Comparison of ENCODE assay signal across 31 cellular contexts in the genomic region with DNA sequence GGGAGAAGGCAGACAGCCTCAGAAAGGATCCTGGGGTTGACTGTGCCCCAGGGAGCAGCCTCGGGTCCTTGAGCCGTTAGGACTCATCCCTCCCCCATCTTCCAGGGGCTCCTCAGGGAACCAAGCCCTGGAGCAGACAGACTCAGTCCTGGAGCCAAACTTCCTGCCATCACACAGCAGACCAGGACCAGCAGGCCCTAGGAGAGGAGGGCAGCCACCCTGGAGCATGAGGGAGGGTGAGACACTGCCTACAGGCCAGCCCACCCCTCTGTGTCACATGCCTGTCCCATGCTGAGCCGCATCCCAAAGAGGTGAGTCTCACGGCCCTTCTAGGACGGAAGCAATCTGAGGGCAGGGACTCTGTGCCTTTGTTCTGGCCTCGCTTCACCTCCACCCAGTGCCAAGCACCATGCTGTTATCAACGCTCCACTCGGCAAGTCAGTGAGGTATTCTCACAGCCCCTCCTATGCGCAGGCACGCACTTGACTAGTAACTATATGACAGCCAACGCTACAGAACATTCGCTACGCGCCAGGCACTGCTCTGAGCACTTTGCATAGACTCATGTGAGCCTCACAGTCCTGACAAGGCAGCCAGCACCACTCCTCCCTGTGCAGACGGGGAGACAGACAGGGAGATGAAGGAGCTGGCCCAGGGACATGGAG. TPM values are rescaled to one million over a fixed set of nuclear protein-coding genes. Genes with fewer than 3 reads are reported as not detected.
DNase-seq lines count a peak whose midpoint lies in the region; ATAC-seq, FAIRE-seq and TF ChIP-seq lines count a peak whose summit lies in the region.
"Had no signal": no experiment of that assay in that cellular context is flagged by ENCODE, and none has a peak within 500 bp of the region (broad histone marks: within the 10 kb centered on the region; RNA-seq: fewer than 3 reads in every experiment).

No MANE protein-coding gene starts in this region.

- no peaks in the 10 kb centered on the region for H3K9me3 ChIP-seq in small intestine (ENCODE audit: control insufficient read depth, low read depth)
- H3K9me3 ChIP-seq: colonic mucosa, tibial artery had no signal

- no peak for TF ChIP-seq CTCF in WTC11 (IDR thresholded peaks at IDR 0.05)

- H3K27ac Mint-ChIP-seq in activated T-cell treated with anti-CD3 and anti-CD28 coated beads, Interleukin-2, amount 50 U/mL, for 24 hours: peak overlapping the region; percentile 13
- peak overlapping the region; percentile 6; the same call in 1 of the 2 replicates for H3K27ac Mint-ChIP-seq in WTC11
- H3K27ac Mint-ChIP-seq in stimulated activated naive B cell treated with anti-CD40 and anti-IgM and Interleukin-4, amounts not matched to agents 10 μg/mL and 1 μg/mL and 100 μg/mL, for 72 hours: peak overlapping the region; percentile 66
- H3K27ac Mint-ChIP-seq in effector memory CD8-positive, alpha-beta T cell: peak overlapping the region in 1 of 2 donors; percentile 92
- H3K27ac Mint-ChIP-seq: activated naive CD4-positive, alpha-beta T cell treated with anti-CD3 and anti-CD28 coated beads for 36 hours; B cell; T-helper 1 cell treated with Interleukin-12 subunit alpha and Interleukin-12 subunit beta and Interleukin-4 antibody, amounts not matched to agents 30 μg/mL and 1 μg/mL, for 36 hours had no signal

- no peak for DNase-seq in activated T-cell treated with anti-CD3 and anti-CD28 coated beads, Interleukin-2, amount 50 U/mL, for 24 hours
- no peak for DNase-seq in activated T-cell treated with anti-CD3 and anti-CD28 coated beads, Interleukin-2, amount 50 U/mL, for 4 hours
- DNase-seq in WTC11 (ENCODE audit: low spot score) (no peak), left cardiac atrium (peak; percentile 61), small intestine (no peak)
- DNase-seq in stimulated activated naive B cell treated with anti-CD40 and anti-IgM and Interleukin-4, amounts not matched to agents 10 μg/mL and 1 μg/mL and 100 μg/mL, for 72 hours: no peak
- no peak for DNase-seq in effector memory CD8-positive, alpha-beta T cell
- DNase-seq: activated CD4-positive, alpha-beta T cell treated with anti-CD3 and anti-CD28 coated beads, Interleukin-2, amount 50 U/mL, for 1 hour; activated naive CD4-positive, alpha-beta T cell treated with anti-CD3 and anti-CD28 coated beads for 36 hours; activated T-cell treated with anti-CD3 and anti-CD28 coated beads for 4 hours; amygdala; colonic mucosa; DMS153; effector memory CD4-positive, alpha-beta T cell; head of caudate nucleus; Karpas-422; left colon; MV-4-11; naive B cell; NCI-H146; NCI-H2107; NCI-H446 treated with DMSO at 0.1 percent for 48 hours; NCI-H82; nucleus accumbens; stimulated activated CD8-positive, alpha-beta memory T cell treated with anti-CD3 and anti-CD28 coated beads, Interleukin-4, amount 100 ng/mL, for 48 hours; tibial artery had no signal

- H3K4me3 Mint-ChIP-seq in activated T-cell treated with anti-CD3 and anti-CD28 coated beads, Interleukin-2, amount 50 U/mL, for 24 hours: no peak overlapping the region
- no peak overlapping the region for H3K4me3 Mint-ChIP-seq in activated T-cell treated with anti-CD3 and anti-CD28 coated beads, Interleukin-2, amount 50 U/mL, for 4 hours
- H3K4me3 Mint-ChIP-seq in WTC11: no peak overlapping the region
- no peak overlapping the region for H3K4me3 Mint-ChIP-seq in stimulated activated naive B cell treated with anti-CD40 and anti-IgM and Interleukin-4, amounts not matched to agents 10 μg/mL and 1 μg/mL and 100 μg/mL, for 72 hours
- H3K4me3 Mint-ChIP-seq in effector memory CD8-positive, alpha-beta T cell: peak overlapping the region in 1 of 2 donors; percentile 6
- H3K4me3 Mint-ChIP-seq: activated naive CD4-positive, alpha-beta T cell treated with anti-CD3 and anti-CD28 coated beads for 36 hours; B cell; T-helper 1 cell treated with Interleukin-12 subunit alpha and Interleukin-12 subunit beta and Interleukin-4 antibody, amounts not matched to agents 30 μg/mL and 1 μg/mL, for 36 hours had no signal

- peaks cover 93% of the 10 kb centered on the region for H3K36me3 Mint-ChIP-seq in activated T-cell treated with anti-CD3 and anti-CD28 coated beads, Interleukin-2, amount 50 U/mL, for 24 hours (ENCODE audit: low read depth)
- H3K36me3 Mint-ChIP-seq in activated T-cell treated with anti-CD3 and anti-CD28 coated beads, Interleukin-2, amount 50 U/mL, for 4 hours (ENCODE audit: insufficient read depth): peaks cover 47% of the 10 kb centered on the region
- peaks cover 79% of the 10 kb centered on the region for H3K36me3 Mint-ChIP-seq in WTC11
- peaks cover 74 to 90% of the 10 kb centered on the region in 2 donors for H3K36me3 Mint-ChIP-seq in stimulated activated naive B cell treated with anti-CD40 and anti-IgM and Interleukin-4, amounts not matched to agents 10 μg/mL and 1 μg/mL and 100 μg/mL, for 72 hours
- peaks cover 26% of the 10 kb centered on the region for H3K36me3 Mint-ChIP-seq in effector memory CD8-positive, alpha-beta T cell (ENCODE audit: insufficient read depth)

- WGBS in small intestine, 3 donors: 94 to 96% (median 95%) methylated on average over 15 of the region's 15 CpGs

- ATAC-seq in activated T-cell treated with anti-CD3 and anti-CD28 coated beads, Interleukin-2, amount 50 U/mL, for 4 hours: no peak
- ATAC-seq in WTC11 (no peak), left cardiac atrium (peak; percentile 64 to 78), GM21367 (IDR thresholded peaks at IDR 0.05; ENCODE audit: unreplicated experiment) (no peak)
- no peak for ATAC-seq in stimulated activated naive B cell treated with anti-CD40 and anti-IgM and Interleukin-4, amounts not matched to agents 10 μg/mL and 1 μg/mL and 100 μg/mL, for 72 hours (replicated peaks)
- ATAC-seq in effector memory CD8-positive, alpha-beta T cell (replicated peaks): no peak
- ATAC-seq: left colon had no signal

- FAIRE-seq in small intestine (lab: Jason Lieb, UNC): no peak

- H3K36me3 ChIP-seq in small intestine (ENCODE audit: control insufficient read depth in 2 of 2, insufficient read depth in 2 of 2, low read length in 2 of 2): peaks cover 2 to 25% of the 10 kb centered on the region in 2 donors
- H3K36me3 ChIP-seq: colonic mucosa had no signal

- no peaks in the 10 kb centered on the region for H3K9me3 Mint-ChIP-seq in activated T-cell treated with anti-CD3 and anti-CD28 coated beads, Interleukin-2, amount 50 U/mL, for 24 hours
- H3K9me3 Mint-ChIP-seq in activated T-cell treated with anti-CD3 and anti-CD28 coated beads, Interleukin-2, amount 50 U/mL, for 4 hours: no peaks in the 10 kb centered on the region
- peaks cover 6% of the 10 kb centered on the region for H3K9me3 Mint-ChIP-seq in WTC11
- H3K9me3 Mint-ChIP-seq in stimulated activated naive B cell treated with anti-CD40 and anti-IgM and Interleukin-4, amounts not matched to agents 10 μg/mL and 1 μg/mL and 100 μg/mL, for 72 hours: no peaks in the 10 kb centered on the region
- H3K9me3 Mint-ChIP-seq in effector memory CD8-positive, alpha-beta T cell: no peaks in the 10 kb centered on the region
- H3K9me3 Mint-ChIP-seq: activated naive CD4-positive, alpha-beta T cell treated with anti-CD3 and anti-CD28 coated beads for 36 hours; naive B cell; T-helper 1 cell treated with Interleukin-12 subunit alpha and Interleukin-12 subunit beta and Interleukin-4 antibody, amounts not matched to agents 30 μg/mL and 1 μg/mL, for 36 hours had no signal

- intact Hi-C loops in left cardiac atrium (cut with DNase I): loop anchor here (5.0 kb wide), 1 partner anchor 636 kb away; no protein-coding TSS in a partner anchor

- CTCF ChIA-PET in WTC11 (lab: Charles Lee): no interaction called here

- no peaks in the 10 kb centered on the region for H3K27me3 Mint-ChIP-seq in activated T-cell treated with anti-CD3 and anti-CD28 coated beads, Interleukin-2, amount 50 U/mL, for 24 hours
- no peaks in the 10 kb centered on the region for H3K27me3 Mint-ChIP-seq in activated T-cell treated with anti-CD3 and anti-CD28 coated beads, Interleukin-2, amount 50 U/mL, for 4 hours (ENCODE audit: low read depth)
- no peaks in the 10 kb centered on the region for H3K27me3 Mint-ChIP-seq in WTC11 (ENCODE audit: low read depth)
- no peaks in the 10 kb centered on the region for H3K27me3 Mint-ChIP-seq in stimulated activated naive B cell treated with anti-CD40 and anti-IgM and Interleukin-4, amounts not matched to agents 10 μg/mL and 1 μg/mL and 100 μg/mL, for 72 hours
- no peaks in the 10 kb centered on the region for H3K27me3 Mint-ChIP-seq in effector memory CD8-positive, alpha-beta T cell
- H3K27me3 Mint-ChIP-seq: B cell, naive B cell had no signal

- H3K4me1 ChIP-seq in small intestine (ENCODE audit: control insufficient read depth in 2 of 2, insufficient read depth in 1 of 2, low read depth in 1 of 2, low read length in 1 of 2): no peaks in the 10 kb centered on the region
- H3K4me1 ChIP-seq: colonic mucosa, tibial artery had no signal

- peaks cover 17% of the 10 kb centered on the region for H3K4me1 Mint-ChIP-seq in activated T-cell treated with anti-CD3 and anti-CD28 coated beads, Interleukin-2, amount 50 U/mL, for 24 hours (ENCODE audit: low read depth)
- H3K4me1 Mint-ChIP-seq in activated T-cell treated with anti-CD3 and anti-CD28 coated beads, Interleukin-2, amount 50 U/mL, for 4 hours (ENCODE audit: low read depth): peaks cover 6% of the 10 kb centered on the region
- H3K4me1 Mint-ChIP-seq in WTC11: no peaks in the 10 kb centered on the region
- peaks cover 36% of the 10 kb centered on the region in 2 donors for H3K4me1 Mint-ChIP-seq in stimulated activated naive B cell treated with anti-CD40 and anti-IgM and Interleukin-4, amounts not matched to agents 10 μg/mL and 1 μg/mL and 100 μg/mL, for 72 hours
- peaks cover 11 to 24% of the 10 kb centered on the region in 2 donors for H3K4me1 Mint-ChIP-seq in effector memory CD8-positive, alpha-beta T cell (ENCODE audit: low read depth in 2 of 2)

- no peak overlapping the region for H3K4me3 ChIP-seq in small intestine (ENCODE audit: low read depth in 1 of 2, low read length in 2 of 2)
- H3K4me3 ChIP-seq: colonic mucosa, SK-N-MC, tibial artery had no signal

- H3K27ac ChIP-seq in small intestine (ENCODE audit: low read depth in 1 of 2, low read length in 1 of 2): no peak overlapping the region
- H3K27ac ChIP-seq: colonic mucosa, SK-N-MC, tibial artery, VCaP had no signal

- H3K27me3 ChIP-seq in small intestine (ENCODE audit: control insufficient read depth in 2 of 2, insufficient read depth in 2 of 2, low read length in 2 of 2): no peaks in the 10 kb centered on the region
- H3K27me3 ChIP-seq: colonic mucosa, tibial artery had no signal

- POLR2A ChIA-PET in WTC11 (lab: Charles Lee): no interaction called here

RNA-seq across cellular contexts. Expression of gene MAD1L1, which starts 19.1 kb away (rescaled TPM):
- 10 to 100 TPM; 55.8 to 59.4 (median 57.9) TPM for total RNA-seq in activated T-cell treated with anti-CD3 and anti-CD28 coated beads, Interleukin-2, amount 50 U/mL, for 4 hours
- total RNA-seq in WTC11 (2021) (43.8 to 47.8 TPM (median 46.7 TPM) in 3 replicates), left cardiac atrium (10 to 100 TPM; 18.9 to 24.9 TPM)
- 10 to 100 TPM; 16.2 to 21.7 (median 19.9) TPM for polyA plus RNA-seq in small intestine

RNA-seq across cellular contexts. Expression of gene MRM2, which starts 28.3 kb away (rescaled TPM):
- total RNA-seq in activated T-cell treated with anti-CD3 and anti-CD28 coated beads, Interleukin-2, amount 50 U/mL, for 4 hours: 10 to 100 TPM; 49.9 to 56.5 (median 51.2) TPM
- 33.6 to 38.9 TPM (median 34.7 TPM) in 3 replicates for total RNA-seq in WTC11 (2021)
- total RNA-seq in left cardiac atrium: 10 to 100 TPM; 18.9 TPM
- polyA plus RNA-seq in small intestine: 10 to 100 TPM; 13.5 to 21.7 (median 19.0) TPM

RNA-seq across cellular contexts. Expression of gene NUDT1, which starts 28.3 kb away (rescaled TPM):
- total RNA-seq in activated T-cell treated with anti-CD3 and anti-CD28 coated beads, Interleukin-2, amount 50 U/mL, for 4 hours: 100 to 1,000 TPM in 1 of 3 donors, 10 to 100 TPM in 2; 83.7 to 105 (median 96.8) TPM
- total RNA-seq in WTC11 (2021) (100 to 108 TPM (median 102 TPM) in 3 replicates), left cardiac atrium (10 to 100 TPM; 15.4 to 15.8 TPM)
- polyA plus RNA-seq in small intestine: 10 to 100 TPM; 22.1 to 39.6 (median 22.7) TPM

Comparison
In these comparisons a context has a peak if more than half of its experiments do, and no peak if none do; other contexts are left out.
1. ATAC-seq: peak in left cardiac atrium (2 of 2); none in activated T-cell treated with anti-CD3 and anti-CD28 coated beads, Interleukin-2, amount 50 U/mL, for 4 hours (0 of 2), WTC11 (single experiment), stimulated activated naive B cell treated with anti-CD40 and anti-IgM and Interleukin-4, amounts not matched to agents 10 μg/mL and 1 μg/mL and 100 μg/mL, for 72 hours (0 of 2), effector memory CD8-positive, alpha-beta T cell (single experiment) and GM21367 (single experiment).